18 cellular contexts compared by ENCODE assay signal in genomic region chr20:45848421-45848820, GRCh38. TPM values are rescaled to one million over a fixed set of nuclear protein-coding genes. Genes with fewer than 3 reads are reported as not detected.
"Had no signal": no experiment of that assay in that cellular context is flagged by ENCODE, and none has a peak within 500 bp of the region (broad histone marks: within the 10 kb centered on the region; RNA-seq: fewer than 3 reads in every experiment).

No MANE protein-coding gene starts in this region.

- H3K27ac Mint-ChIP-seq: dendritic cell treated with granulocyte-macrophage colony-stimulating factor and Interleukin-4, amounts not matched to agents 40 ng/mL and 50 ng/mL, for 4 days had no signal

- H3K27me3 Mint-ChIP-seq: dendritic cell treated with granulocyte-macrophage colony-stimulating factor and Interleukin-4, amounts not matched to agents 40 ng/mL and 50 ng/mL, for 4 days; naive thymus-derived CD4-positive, alpha-beta T cell had no signal

- H3K9me3 Mint-ChIP-seq: dendritic cell treated with granulocyte-macrophage colony-stimulating factor and Interleukin-4, amounts not matched to agents 40 ng/mL and 50 ng/mL, for 4 days; immature natural killer cell; naive thymus-derived CD4-positive, alpha-beta T cell had no signal

- DNase-seq: erythroblast; foreskin keratinocyte; immature natural killer cell; left colon; left ventricle myocardium superior; naive thymus-derived CD4-positive, alpha-beta T cell; small intestine; stimulated activated CD4-positive, alpha-beta T cell treated with anti-CD3 and anti-CD28 coated beads, Interleukin-12 subunit alpha, Interleukin-12 subunit beta, amount 100 ng/mL, for 4 hours; stimulated activated naive CD4-positive, alpha-beta T cell; stomach; substantia nigra; transverse colon had no signal

- H3K4me3 Mint-ChIP-seq: dendritic cell treated with granulocyte-macrophage colony-stimulating factor and Interleukin-4, amounts not matched to agents 40 ng/mL and 50 ng/mL, for 4 days; immature natural killer cell had no signal

- H3K4me1 ChIP-seq: foreskin keratinocyte had no signal

- ATAC-seq: foreskin keratinocyte; left colon; left ventricle myocardium superior; naive thymus-derived CD4-positive, alpha-beta T cell had no signal

- H3K27me3 ChIP-seq: foreskin keratinocyte, right atrium auricular region, stomach, transverse colon had no signal

- H3K27ac ChIP-seq: foreskin keratinocyte, right atrium auricular region, stomach, transverse colon had no signal

- H3K9me3 ChIP-seq: right atrium auricular region, stomach, thoracic aorta, transverse colon had no signal

- H3K4me3 ChIP-seq: lung, right atrium auricular region, stomach, thoracic aorta, transverse colon had no signal

RNA-seq across cellular contexts. Expression of gene TNNC2, which starts 21.3 kb away (rescaled TPM):
- total RNA-seq: endothelial cell of umbilical vein, foreskin keratinocyte, left ventricle myocardium superior, pulmonary artery endothelial cell, thoracic aorta had no signal
- polyA plus RNA-seq: naive thymus-derived CD4-positive, alpha-beta T cell had no signal
